35 cellular contexts compared by ENCODE assay signal in the genomic region with DNA sequence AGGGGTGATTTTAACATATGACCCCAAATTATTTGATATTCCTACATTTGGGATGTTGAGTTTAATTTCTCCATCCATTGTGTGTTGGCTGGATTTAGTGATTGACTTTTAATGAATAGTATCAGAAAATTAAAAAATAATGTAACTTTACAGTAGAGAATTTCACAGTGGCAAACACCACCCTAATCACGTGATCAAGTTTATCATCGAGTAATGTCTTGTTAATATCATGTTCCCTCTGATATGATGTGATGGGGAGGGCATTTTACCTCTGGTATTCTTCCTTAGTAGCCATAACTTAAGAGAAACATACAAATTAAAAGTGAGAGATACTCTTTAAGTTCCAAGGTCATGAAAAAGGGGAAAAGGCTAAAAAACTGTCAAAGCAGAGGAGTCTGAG.
"Had no signal": no experiment of that assay in that cellular context is flagged by ENCODE, and none has a peak within 500 bp of the region (broad histone marks: within the 10 kb centered on the region; RNA-seq: fewer than 3 reads in every experiment).

No MANE protein-coding gene starts in this region.

- H3K27me3 ChIP-seq: MG63 had no signal

- H3K36me3 ChIP-seq: MG63 had no signal

- H3K4me3 ChIP-seq: MG63 had no signal

- DNase-seq: MG63, MM.1S, MV-4-11, NCI-H1092, NCI-H1092 treated with DMSO at 0.1 percent for 48 hours, NCI-H1105, NCI-H1105 treated with DMSO at 0.1 percent for 48 hours, NCI-H1417, NCI-H1417 treated with DMSO at 0.1 percent for 48 hours, NCI-H1436, NCI-H1436 treated with DMSO at 0.1 percent for 48 hours, NCI-H146, NCI-H1694, NCI-H1694 treated with DMSO at 0.1 percent for 48 hours, NCI-H187, NCI-H187 treated with DMSO at 0.1 percent for 48 hours, NCI-H1930, NCI-H2029, NCI-H2029 treated with DMSO at 0.1 percent for 48 hours, NCI-H2081, NCI-H2081 treated with DMSO at 0.1 percent for 48 hours, NCI-H2107, NCI-H2171, NCI-H2171 treated with DMSO at 0.1 percent for 48 hours, NCI-H2227 treated with DMSO at 0.1 percent for 48 hours, NCI-H226, NCI-H345, NCI-H446, NCI-H446 treated with DMSO at 0.1 percent for 48 hours, NCI-H510A, NCI-H510A treated with DMSO at 0.1 percent for 48 hours, NCI-H524, NCI-H524 treated with DMSO at 0.1 percent for 48 hours, NCI-H526, NCI-H526 treated with DMSO at 0.1 percent for 48 hours had no signal

- H3K9me3 ChIP-seq: MG63 had no signal
